ENCODE assay signal across 1 cellular context in genomic region chr5:93584531-93585053, GRCh38.
TF ChIP-seq lines count a peak whose summit lies in the region.

No MANE protein-coding gene starts in this region.

TF ChIP-seq in K562, 482 proteins besides CTCF, POLR2A, EP300 and RAD21:
- no peak for TF ChIP-seq MAFF (IDR thresholded peaks at IDR 0.05; ENCODE audit: low read length)
- TF ChIP-seq, protein P1, sequence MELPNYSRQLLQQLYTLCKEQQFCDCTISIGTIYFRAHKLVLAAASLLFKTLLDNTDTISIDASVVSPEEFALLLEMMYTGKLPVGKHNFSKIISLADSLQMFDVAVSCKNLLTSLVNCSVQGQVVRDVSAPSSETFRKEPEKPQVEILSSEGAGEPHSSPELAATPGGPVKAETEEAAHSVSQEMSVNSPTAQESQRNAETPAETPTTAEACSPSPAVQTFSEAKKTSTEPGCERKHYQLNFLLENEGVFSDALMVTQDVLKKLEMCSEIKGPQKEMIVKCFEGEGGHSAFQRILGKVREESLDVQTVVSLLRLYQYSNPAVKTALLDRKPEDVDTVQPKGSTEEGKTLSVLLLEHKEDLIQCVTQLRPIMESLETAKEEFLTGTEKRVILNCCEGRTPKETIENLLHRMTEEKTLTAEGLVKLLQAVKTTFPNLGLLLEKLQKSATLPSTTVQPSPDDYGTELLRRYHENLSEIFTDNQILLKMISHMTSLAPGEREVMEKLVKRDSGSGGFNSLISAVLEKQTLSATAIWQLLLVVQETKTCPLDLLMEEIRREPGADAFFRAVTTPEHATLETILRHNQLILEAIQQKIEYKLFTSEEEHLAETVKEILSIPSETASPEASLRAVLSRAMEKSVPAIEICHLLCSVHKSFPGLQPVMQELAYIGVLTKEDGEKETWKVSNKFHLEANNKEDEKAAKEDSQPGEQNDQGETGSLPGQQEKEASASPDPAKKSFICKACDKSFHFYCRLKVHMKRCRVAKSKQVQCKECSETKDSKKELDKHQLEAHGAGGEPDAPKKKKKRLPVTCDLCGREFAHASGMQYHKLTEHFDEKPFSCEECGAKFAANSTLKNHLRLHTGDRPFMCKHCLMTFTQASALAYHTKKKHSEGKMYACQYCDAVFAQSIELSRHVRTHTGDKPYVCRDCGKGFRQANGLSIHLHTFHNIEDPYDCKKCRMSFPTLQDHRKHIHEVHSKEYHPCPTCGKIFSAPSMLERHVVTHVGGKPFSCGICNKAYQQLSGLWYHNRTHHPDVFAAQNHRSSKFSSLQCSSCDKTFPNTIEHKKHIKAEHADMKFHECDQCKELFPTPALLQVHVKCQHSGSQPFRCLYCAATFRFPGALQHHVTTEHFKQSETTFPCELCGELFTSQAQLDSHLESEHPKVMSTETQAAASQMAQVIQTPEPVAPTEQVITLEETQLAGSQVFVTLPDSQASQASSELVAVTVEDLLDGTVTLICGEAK (IDR thresholded peaks at IDR 0.05): no peak
- TF ChIP-seq, protein P1 (CRISPR knock-in tag; IDR thresholded peaks at IDR 0.05): no peak
- no peak for TF ChIP-seq ZSCAN29 (IDR thresholded peaks at IDR 0.05)
- TF ChIP-seq TARDBP (IDR thresholded peaks at IDR 0.05): no peak
- TF ChIP-seq ZNF551 (CRISPR knock-in tag; IDR thresholded peaks at IDR 0.05): no peak
- no peak for TF ChIP-seq ZFP1 (CRISPR knock-in tag; IDR thresholded peaks at IDR 0.05)
- TF ChIP-seq THRAP3 (IDR thresholded peaks at IDR 0.05; ENCODE audit: borderline replicate concordance): no peak
- TF ChIP-seq ZNF668 (CRISPR knock-in tag; IDR thresholded peaks at IDR 0.05): no peak
- TF ChIP-seq PRMT5 (CRISPR knock-in tag; IDR thresholded peaks at IDR 0.05): no peak
- TF ChIP-seq ZNF263 (CRISPR knock-in tag; IDR thresholded peaks at IDR 0.05; ENCODE audit: borderline replicate concordance): no peak
- TF ChIP-seq TEAD4 (IDR thresholded peaks at IDR 0.05; ENCODE audit: low read length): no peak
- no peak for TF ChIP-seq TEAD4 (CRISPR knock-in tag; IDR thresholded peaks at IDR 0.05; ENCODE audit: borderline replicate concordance)
- no peak for TF ChIP-seq ZNF146 (CRISPR knock-in tag; IDR thresholded peaks at IDR 0.05; ENCODE audit: unreplicated experiment)
